24 cellular contexts compared by ENCODE assay signal in the genomic region with DNA sequence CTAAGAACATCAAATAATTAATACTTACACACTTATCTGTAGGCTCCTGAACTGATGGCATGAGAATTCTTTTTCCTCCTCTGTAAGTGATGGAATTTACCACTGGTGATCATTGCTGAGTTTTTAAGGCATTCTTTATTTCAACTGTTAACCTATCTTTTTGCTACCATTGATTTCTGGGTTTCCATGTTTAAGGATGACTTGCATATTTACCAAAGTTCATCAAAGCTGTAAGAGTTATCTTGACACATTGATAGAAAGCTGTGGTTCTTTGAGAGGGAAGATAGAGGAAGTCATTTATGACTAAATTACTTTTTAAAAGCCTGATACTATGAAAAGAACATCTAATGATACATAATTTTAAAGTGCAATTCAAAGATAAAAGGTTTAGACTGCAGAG. TPM values are rescaled to one million over a fixed set of nuclear protein-coding genes. Genes with fewer than 3 reads are reported as not detected.
DNase-seq lines count a peak whose midpoint lies in the region; ATAC-seq, FAIRE-seq and TF ChIP-seq lines count a peak whose summit lies in the region.
"Had no signal": no experiment of that assay in that cellular context is flagged by ENCODE, and none has a peak within 500 bp of the region (broad histone marks: within the 10 kb centered on the region; RNA-seq: fewer than 3 reads in every experiment).

No MANE protein-coding gene starts in this region.

- POLR2A ChIA-PET in HepG2 (lab: Yijun Ruan, JAX): no interaction called here

- H3K9ac ChIP-seq in HepG2 (ENCODE audit: insufficient read depth, low read depth, low read length): no peak overlapping the region
- H3K9ac ChIP-seq: BLaER1 had no signal

- H2AFZ ChIP-seq in HepG2 (ENCODE audit: low read length): no peak overlapping the region

- H3K9me3 ChIP-seq in HepG2 (ENCODE audit: low read length) (no peaks in the 10 kb centered on the region), right lobe of liver (no peaks in the 10 kb centered on the region)
- H3K9me3 ChIP-seq: BE2C, BLaER1 had no signal

- FAIRE-seq in HepG2 (lab: Jason Lieb, UNC): no peak
- FAIRE-seq: D721Med, G401.6, GM12891, GM19239 had no signal

- TF ChIP-seq CTCF in HepG2 (CRISPR knock-in tag; IDR thresholded peaks at IDR 0.05) (no peak), right lobe of liver (IDR thresholded peaks at IDR 0.05) (no peak)

- H3K36me3 ChIP-seq in HepG2 (replicated peaks in 1 of 2; ENCODE audit: control insufficient read depth in 1 of 2, insufficient read depth in 2 of 2, low read length in 2 of 2) (no peaks in the 10 kb centered on the region), right lobe of liver (no peaks in the 10 kb centered on the region)
- H3K36me3 ChIP-seq: BE2C, BLaER1 had no signal

- H3K79me2 ChIP-seq in HepG2 (ENCODE audit: insufficient read depth, low read length): no peaks in the 10 kb centered on the region

- DNase-seq in HepG2 (ENCODE audit: low spot score) (no peak), right lobe of liver (no peak), OCI-M1 (lab: John Stamatoyannopoulos, UW) (peak; percentile 9), D341Med (ENCODE audit: low spot score) (no peak)
- DNase-seq in stimulated activated CD4-positive, alpha-beta T cell treated with anti-CD3 and anti-CD28 coated beads, Interleukin-2, amount 100 ng/mL, for 24 hours: no peak
- DNase-seq: ACHN; BE2C; C1 segment of cervical spinal cord; CD4-positive, alpha-beta memory T cell; CD4-positive, CD25-positive, alpha-beta regulatory T cell; CD8-positive, alpha-beta memory T cell; COR-L47; DMS79 treated with DMSO at 0.1 percent for 48 hours; GF-D8 had no signal

- no peaks in the 10 kb centered on the region; a peak in 1 of 5 replicates for H3K27me3 ChIP-seq in HepG2 (ENCODE audit: control insufficient read depth in 1 of 2, insufficient read depth in 2 of 2, low read length in 2 of 2)
- no peaks in the 10 kb centered on the region for H3K27me3 ChIP-seq in right lobe of liver
- H3K27me3 ChIP-seq: BE2C, BLaER1 had no signal

- no peak overlapping the region for H3K4me2 ChIP-seq in HepG2 (ENCODE audit: low read depth, low read length)
- H3K4me2 ChIP-seq: BLaER1 had no signal

- TF ChIP-seq POLR2A in HepG2 (IDR thresholded peaks at IDR 0.05; ENCODE audit: insufficient read depth in 1 of 2, low read depth in 2 of 2, low read length in 2 of 2) (no peak), right lobe of liver (IDR thresholded peaks at IDR 0.05) (no peak)

- H3K4me3 ChIP-seq in HepG2 (replicated peaks in 1 of 3; ENCODE audit: insufficient read depth in 1 of 3, low read depth in 2 of 3, low read length in 3 of 3) (no peak overlapping the region), right lobe of liver (no peak overlapping the region)
- H3K4me3 ChIP-seq: BLaER1 had no signal

- H3K27ac ChIP-seq in HepG2 (ENCODE audit: extremely low read length, insufficient read depth, low read length) (no peak overlapping the region), right lobe of liver (no peak overlapping the region)
- H3K27ac ChIP-seq: 22Rv1, BLaER1 had no signal

- no peak for ATAC-seq in HepG2
- ATAC-seq in right lobe of liver: no peak

- no peak for TF ChIP-seq RAD21 in HepG2 (CRISPR knock-in tag; IDR thresholded peaks at IDR 0.05)

- in situ Hi-C loops in HepG2 (cut with HindIII; ENCODE audit: extremely low pct_ligation_motif_present, low pct_unique_long_range_greater_than_20kb): no loop called here

- H3K4me1 ChIP-seq in HepG2 (ENCODE audit: insufficient read depth, low read length): no peaks in the 10 kb centered on the region
- H3K4me1 ChIP-seq in right lobe of liver: no peaks in the 10 kb centered on the region
- H3K4me1 ChIP-seq: BE2C had no signal

- no peak for TF ChIP-seq EP300 in HepG2 (IDR thresholded peaks at IDR 0.05; ENCODE audit: low read depth in 2 of 2, low read length in 2 of 2)
- TF ChIP-seq EP300 in HepG2 (CRISPR knock-in tag; IDR thresholded peaks at IDR 0.05; ENCODE audit: borderline replicate concordance): no peak

- no peaks in the 10 kb centered on the region for H4K20me1 ChIP-seq in HepG2 (ENCODE audit: insufficient read depth, low read length)
- H4K20me1 ChIP-seq: BLaER1 had no signal

- intact Hi-C loops in HepG2 (cut with micrococcal nuclease; ENCODE audit: unreplicated experiment): no loop called here
- intact Hi-C loops in right lobe of liver (cut with DNase I): no loop called here

- CTCF ChIA-PET in HepG2 (lab: Yijun Ruan, JAX; ENCODE audit: low intra/inter-chr PET ratio, low total read pairs): no interaction called here

- BruUV-seq in HepG2 (replicated peaks; lab: Mats Ljungman, UMichigan): no TSS peak

TF ChIP-seq in HepG2, 621 proteins besides CTCF, POLR2A, EP300 and RAD21:
- TF ChIP-seq NFE2L2 (IDR thresholded peaks at IDR 0.05; ENCODE audit: low read length): peak; percentile 87
- no peak for TF ChIP-seq FOXA3 (CRISPR knock-in tag; IDR thresholded peaks at IDR 0.05)
- TF ChIP-seq, protein P1, sequence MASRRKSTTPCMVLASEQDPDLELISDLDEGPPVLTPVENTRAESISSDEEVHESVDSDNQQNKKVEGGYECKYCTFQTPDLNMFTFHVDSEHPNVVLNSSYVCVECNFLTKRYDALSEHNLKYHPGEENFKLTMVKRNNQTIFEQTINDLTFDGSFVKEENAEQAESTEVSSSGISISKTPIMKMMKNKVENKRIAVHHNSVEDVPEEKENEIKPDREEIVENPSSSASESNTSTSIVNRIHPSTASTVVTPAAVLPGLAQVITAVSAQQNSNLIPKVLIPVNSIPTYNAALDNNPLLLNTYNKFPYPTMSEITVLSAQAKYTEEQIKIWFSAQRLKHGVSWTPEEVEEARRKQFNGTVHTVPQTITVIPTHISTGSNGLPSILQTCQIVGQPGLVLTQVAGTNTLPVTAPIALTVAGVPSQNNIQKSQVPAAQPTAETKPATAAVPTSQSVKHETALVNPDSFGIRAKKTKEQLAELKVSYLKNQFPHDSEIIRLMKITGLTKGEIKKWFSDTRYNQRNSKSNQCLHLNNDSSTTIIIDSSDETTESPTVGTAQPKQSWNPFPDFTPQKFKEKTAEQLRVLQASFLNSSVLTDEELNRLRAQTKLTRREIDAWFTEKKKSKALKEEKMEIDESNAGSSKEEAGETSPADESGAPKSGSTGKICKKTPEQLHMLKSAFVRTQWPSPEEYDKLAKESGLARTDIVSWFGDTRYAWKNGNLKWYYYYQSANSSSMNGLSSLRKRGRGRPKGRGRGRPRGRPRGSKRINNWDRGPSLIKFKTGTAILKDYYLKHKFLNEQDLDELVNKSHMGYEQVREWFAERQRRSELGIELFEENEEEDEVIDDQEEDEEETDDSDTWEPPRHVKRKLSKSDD (CRISPR knock-in tag; IDR thresholded peaks at IDR 0.05; ENCODE audit: low read depth): no peak
- TF ChIP-seq SP1 (IDR thresholded peaks at IDR 0.05): no peak
- TF ChIP-seq SP1 (CRISPR knock-in tag; IDR thresholded peaks at IDR 0.05): no peak
- no peak for TF ChIP-seq HNF4A (CRISPR knock-in tag; IDR thresholded peaks at IDR 0.05)
- no peak for TF ChIP-seq ZBTB38 (CRISPR knock-in tag; IDR thresholded peaks at IDR 0.05)

RNA-seq across cellular contexts. Expression of a gene that starts 19.5 kb away (rescaled TPM):
- total RNA-seq in HepG2 (2016; rRNA removed; fragmentation: Illumina TruSeq; extraction: Trizol) (not detected in 2 replicates), right lobe of liver (10 to 100 TPM; 17.9 to 67.8 (median 42.8) TPM)
- total RNA-seq in HepG2 (2016; cell fraction: cytosol; rRNA removed; fragmentation: Illumina TruSeq; extraction: Trizol; ENCODE audit: low read depth): not detected in 2 replicates
- total RNA-seq in HepG2 (2016; cell fraction: insoluble cytoplasmic fraction; rRNA removed; fragmentation: Illumina TruSeq; extraction: Trizol): not detected in 2 replicates
- not detected in 2 replicates for total RNA-seq in HepG2 (2016; cell fraction: membrane; rRNA removed; fragmentation: Illumina TruSeq; extraction: Trizol)
- total RNA-seq in HepG2 (2016; cell fraction: nucleus; rRNA removed; fragmentation: Illumina TruSeq; extraction: Trizol): not detected in 2 replicates
- polyA plus RNA-seq in HepG2 (2011; rRNA removed): not detected in 2 replicates
- not detected in 2 replicates for polyA plus RNA-seq in HepG2 (2011; cell fraction: cytosol; rRNA removed)
- polyA plus RNA-seq in HepG2 (2011; cell fraction: nucleus; rRNA removed): not detected in 2 replicates
- not detected in 2 replicates for polyA plus RNA-seq in HepG2 (2012)
- not detected in 2 replicates for polyA plus RNA-seq in HepG2 (2016; cell fraction: cytosol; fragmentation: Illumina TruSeq; extraction: Trizol; ENCODE audit: low read depth)
- polyA plus RNA-seq in HepG2 (2016; cell fraction: insoluble cytoplasmic fraction; fragmentation: Illumina TruSeq; extraction: Trizol; ENCODE audit: low read depth): not detected in 2 replicates
- not detected in 2 replicates for polyA plus RNA-seq in HepG2 (2016; cell fraction: membrane; fragmentation: Illumina TruSeq; extraction: Trizol; ENCODE audit: low read depth)
- not detected in 2 replicates for polyA plus RNA-seq in HepG2 (2016; cell fraction: nucleus; fragmentation: Illumina TruSeq; extraction: Trizol; ENCODE audit: insufficient read depth, low read depth)
- polyA minus RNA-seq in HepG2 (2011; rRNA and poly(A)+ RNA removed; ENCODE audit: low replicate concordance): not detected in 2 replicates
- not detected in 2 replicates for polyA minus RNA-seq in HepG2 (2011; cell fraction: cytosol; rRNA and poly(A)+ RNA removed)
- polyA minus RNA-seq in HepG2 (2011; cell fraction: nucleus; rRNA and poly(A)+ RNA removed): not detected in 2 replicates
- total RNA-seq: A673; CD4-positive, alpha-beta memory T cell; CD4-positive, CD25-positive, alpha-beta regulatory T cell; CD8-positive, alpha-beta memory T cell had no signal
- polyA plus RNA-seq: CD14-positive monocyte; CD4-positive, alpha-beta memory T cell; CD4-positive, CD25-positive, alpha-beta regulatory T cell; CD8-positive, alpha-beta memory T cell had no signal

RNA-seq across cellular contexts. Expression of a gene that starts 31.8 kb away (rescaled TPM):
- total RNA-seq in HepG2 (2016; rRNA removed; fragmentation: Illumina TruSeq; extraction: Trizol): not detected in 2 replicates
- not detected in 2 replicates for total RNA-seq in HepG2 (2016; cell fraction: cytosol; rRNA removed; fragmentation: Illumina TruSeq; extraction: Trizol; ENCODE audit: low read depth)
- not detected in 2 replicates for total RNA-seq in HepG2 (2016; cell fraction: insoluble cytoplasmic fraction; rRNA removed; fragmentation: Illumina TruSeq; extraction: Trizol)
- not detected in 2 replicates for total RNA-seq in HepG2 (2016; cell fraction: membrane; rRNA removed; fragmentation: Illumina TruSeq; extraction: Trizol)
- total RNA-seq in HepG2 (2016; cell fraction: nucleus; rRNA removed; fragmentation: Illumina TruSeq; extraction: Trizol): not detected in 2 replicates
- not detected in 2 replicates for polyA plus RNA-seq in HepG2 (2011; rRNA removed)
- polyA plus RNA-seq in HepG2 (2011; cell fraction: cytosol; rRNA removed): not detected in 2 replicates
- polyA plus RNA-seq in HepG2 (2011; cell fraction: nucleus; rRNA removed): not detected in 2 replicates
- not detected in 2 replicates for polyA plus RNA-seq in HepG2 (2012)
- not detected in 2 replicates for polyA plus RNA-seq in HepG2 (2016; cell fraction: cytosol; fragmentation: Illumina TruSeq; extraction: Trizol; ENCODE audit: low read depth)
- not detected in 2 replicates for polyA plus RNA-seq in HepG2 (2016; cell fraction: insoluble cytoplasmic fraction; fragmentation: Illumina TruSeq; extraction: Trizol; ENCODE audit: low read depth)
- polyA plus RNA-seq in HepG2 (2016; cell fraction: membrane; fragmentation: Illumina TruSeq; extraction: Trizol; ENCODE audit: low read depth): not detected in 2 replicates
- not detected in 2 replicates for polyA plus RNA-seq in HepG2 (2016; cell fraction: nucleus; fragmentation: Illumina TruSeq; extraction: Trizol; ENCODE audit: insufficient read depth, low read depth)
- not detected in 2 replicates for polyA minus RNA-seq in HepG2 (2011; rRNA and poly(A)+ RNA removed; ENCODE audit: low replicate concordance)
- not detected in 2 replicates for polyA minus RNA-seq in HepG2 (2011; cell fraction: cytosol; rRNA and poly(A)+ RNA removed)
- not detected in 2 replicates for polyA minus RNA-seq in HepG2 (2011; cell fraction: nucleus; rRNA and poly(A)+ RNA removed)
- not detected for total RNA-seq in right lobe of liver
- total RNA-seq: A172; A673; CD4-positive, alpha-beta memory T cell; CD4-positive, CD25-positive, alpha-beta regulatory T cell; CD8-positive, alpha-beta memory T cell had no signal
- polyA plus RNA-seq: AG04450; CD14-positive monocyte; CD4-positive, alpha-beta memory T cell; CD4-positive, CD25-positive, alpha-beta regulatory T cell; CD8-positive, alpha-beta memory T cell had no signal

Comparison
In these comparisons a context has a peak if more than half of its experiments do, and no peak if none do; other contexts are left out.
1. RNA of a gene that starts 19.5 kb away (total RNA-seq): 17.9 to 67.8 TPM in right lobe of liver; not detected in HepG2; every median in the first group is over 10 times any median in the second.